ENCODE assay signal across 1 cellular context in the genomic region with DNA sequence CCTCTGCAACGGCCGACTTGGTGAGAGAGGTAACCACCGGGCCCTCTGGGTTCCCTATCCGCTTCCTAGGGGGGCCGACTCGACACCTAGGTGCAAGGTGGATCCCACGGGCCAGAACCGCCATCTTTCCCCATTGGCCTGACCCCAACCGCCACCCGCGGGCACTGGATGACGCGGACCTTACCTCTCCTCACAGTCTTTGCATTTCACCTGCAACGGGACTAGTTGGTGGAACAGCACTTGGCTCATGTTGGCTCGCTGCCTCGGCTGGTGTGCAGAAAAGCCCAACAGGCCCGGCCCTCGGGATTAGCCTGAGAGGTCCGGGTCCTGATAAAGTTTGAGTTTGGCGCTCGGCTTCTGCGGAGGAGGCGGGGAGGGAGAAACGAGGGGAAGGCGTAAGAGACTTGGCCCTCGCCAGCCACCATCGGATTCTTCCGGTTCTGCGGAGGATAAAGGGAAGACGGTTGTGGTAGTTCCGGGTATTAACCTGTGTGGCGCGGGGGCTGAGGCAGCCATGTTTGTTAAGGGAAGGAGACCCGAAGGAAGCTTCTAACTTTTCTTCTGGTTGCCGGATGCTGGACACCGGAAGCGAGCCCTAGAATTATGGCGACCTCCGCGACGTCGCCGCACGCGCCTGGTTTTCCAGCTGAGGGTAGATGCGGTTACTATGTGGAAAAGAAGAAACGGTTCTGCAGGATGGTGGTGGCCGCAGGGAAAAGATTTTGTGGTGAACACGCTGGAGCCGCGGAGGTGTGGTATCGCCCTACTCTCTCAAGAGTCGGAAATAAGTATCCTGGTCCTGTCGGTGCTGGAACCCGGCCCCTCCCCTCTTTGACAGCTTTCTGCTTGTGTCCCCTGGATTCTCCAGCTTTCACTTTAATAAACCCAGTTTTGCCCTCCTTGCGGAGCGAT.
TF ChIP-seq lines count a peak whose summit lies in the region.

A gene with protein sequence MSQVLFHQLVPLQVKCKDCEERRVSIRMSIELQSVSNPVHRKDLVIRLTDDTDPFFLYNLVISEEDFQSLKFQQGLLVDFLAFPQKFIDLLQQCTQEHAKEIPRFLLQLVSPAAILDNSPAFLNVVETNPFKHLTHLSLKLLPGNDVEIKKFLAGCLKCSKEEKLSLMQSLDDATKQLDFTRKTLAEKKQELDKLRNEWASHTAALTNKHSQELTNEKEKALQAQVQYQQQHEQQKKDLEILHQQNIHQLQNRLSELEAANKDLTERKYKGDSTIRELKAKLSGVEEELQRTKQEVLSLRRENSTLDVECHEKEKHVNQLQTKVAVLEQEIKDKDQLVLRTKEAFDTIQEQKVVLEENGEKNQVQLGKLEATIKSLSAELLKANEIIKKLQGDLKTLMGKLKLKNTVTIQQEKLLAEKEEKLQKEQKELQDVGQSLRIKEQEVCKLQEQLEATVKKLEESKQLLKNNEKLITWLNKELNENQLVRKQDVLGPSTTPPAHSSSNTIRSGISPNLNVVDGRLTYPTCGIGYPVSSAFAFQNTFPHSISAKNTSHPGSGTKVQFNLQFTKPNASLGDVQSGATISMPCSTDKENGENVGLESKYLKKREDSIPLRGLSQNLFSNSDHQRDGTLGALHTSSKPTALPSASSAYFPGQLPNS (minus strand): TSS at position 365 of the 912 bp plus-strand sequence. CDS start 116 bp downstream, at position 249.
A gene with protein sequence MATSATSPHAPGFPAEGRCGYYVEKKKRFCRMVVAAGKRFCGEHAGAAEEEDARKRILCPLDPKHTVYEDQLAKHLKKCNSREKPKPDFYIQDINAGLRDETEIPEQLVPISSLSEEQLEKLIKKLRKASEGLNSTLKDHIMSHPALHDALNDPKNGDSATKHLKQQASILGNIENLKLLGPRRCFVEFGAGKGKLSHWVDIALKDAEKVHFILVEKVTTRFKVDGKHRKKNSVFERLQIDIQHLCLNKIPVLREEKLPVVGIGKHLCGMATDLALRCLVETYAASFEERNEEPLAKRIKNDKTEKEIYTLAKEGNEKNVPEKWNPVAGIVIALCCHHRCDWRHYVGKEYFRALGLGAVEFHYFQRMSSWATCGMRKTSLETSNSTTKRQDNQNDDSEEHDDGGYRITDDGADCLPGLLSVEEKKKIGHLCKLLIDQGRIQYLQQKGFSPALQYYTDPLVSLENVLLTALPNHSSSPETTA (plus strand): TSS at position 598 of the 912 bp plus-strand sequence. CDS start 6 bp downstream, at position 604.

TF ChIP-seq in HepG2, 621 proteins besides CTCF, POLR2A, EP300 and RAD21 (continues in another document):
- TF ChIP-seq ZBTB25 (CRISPR knock-in tag; IDR thresholded peaks at IDR 0.05): peak; percentile 90
- peak; percentile 64; the same call in 1 of the 2 replicates for TF ChIP-seq ZNF790 (CRISPR knock-in tag; IDR thresholded peaks at IDR 0.05; ENCODE audit: borderline replicate concordance)
- no peak for TF ChIP-seq SYNCRIP (IDR thresholded peaks at IDR 0.05; ENCODE audit: insufficient read depth, low read depth, low read length)
- TF ChIP-seq ELF3 (CRISPR knock-in tag; IDR thresholded peaks at IDR 0.05): peak; percentile 94
- TF ChIP-seq STAT5B (CRISPR knock-in tag; IDR thresholded peaks at IDR 0.05): no peak
- no peak for TF ChIP-seq USF2 (IDR thresholded peaks at IDR 0.05; ENCODE audit: low read depth, low read length)
- TF ChIP-seq USF2 (CRISPR knock-in tag; IDR thresholded peaks at IDR 0.05; ENCODE audit: borderline replicate concordance): peak; percentile 37; the same call in 1 of the 2 replicates
- peak; percentile 80; the same call in 1 of the 2 replicates for TF ChIP-seq WIZ (CRISPR knock-in tag; IDR thresholded peaks at IDR 0.05)
- TF ChIP-seq ZNF205 (CRISPR knock-in tag; IDR thresholded peaks at IDR 0.05): peak; percentile 62
- peak; percentile 96 for TF ChIP-seq ZNF878 (CRISPR knock-in tag; IDR thresholded peaks at IDR 0.05)
- TF ChIP-seq ZNF766 (CRISPR knock-in tag; IDR thresholded peaks at IDR 0.05; ENCODE audit: borderline replicate concordance): 0 out of 2 replicates have a peak, but pooled peaks have one; percentile 60
- TF ChIP-seq HNF4A (CRISPR knock-in tag; IDR thresholded peaks at IDR 0.05): no peak
- TF ChIP-seq, protein P1, sequence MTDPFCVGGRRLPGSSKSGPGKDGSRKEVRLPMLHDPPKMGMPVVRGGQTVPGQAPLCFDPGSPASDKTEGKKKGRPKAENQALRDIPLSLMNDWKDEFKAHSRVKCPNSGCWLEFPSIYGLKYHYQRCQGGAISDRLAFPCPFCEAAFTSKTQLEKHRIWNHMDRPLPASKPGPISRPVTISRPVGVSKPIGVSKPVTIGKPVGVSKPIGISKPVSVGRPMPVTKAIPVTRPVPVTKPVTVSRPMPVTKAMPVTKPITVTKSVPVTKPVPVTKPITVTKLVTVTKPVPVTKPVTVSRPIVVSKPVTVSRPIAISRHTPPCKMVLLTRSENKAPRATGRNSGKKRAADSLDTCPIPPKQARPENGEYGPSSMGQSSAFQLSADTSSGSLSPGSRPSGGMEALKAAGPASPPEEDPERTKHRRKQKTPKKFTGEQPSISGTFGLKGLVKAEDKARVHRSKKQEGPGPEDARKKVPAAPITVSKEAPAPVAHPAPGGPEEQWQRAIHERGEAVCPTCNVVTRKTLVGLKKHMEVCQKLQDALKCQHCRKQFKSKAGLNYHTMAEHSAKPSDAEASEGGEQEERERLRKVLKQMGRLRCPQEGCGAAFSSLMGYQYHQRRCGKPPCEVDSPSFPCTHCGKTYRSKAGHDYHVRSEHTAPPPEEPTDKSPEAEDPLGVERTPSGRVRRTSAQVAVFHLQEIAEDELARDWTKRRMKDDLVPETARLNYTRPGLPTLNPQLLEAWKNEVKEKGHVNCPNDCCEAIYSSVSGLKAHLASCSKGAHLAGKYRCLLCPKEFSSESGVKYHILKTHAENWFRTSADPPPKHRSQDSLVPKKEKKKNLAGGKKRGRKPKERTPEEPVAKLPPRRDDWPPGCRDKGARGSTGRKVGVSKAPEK (CRISPR knock-in tag; IDR thresholded peaks at IDR 0.05; ENCODE audit: borderline replicate concordance): no peak
- no peak for TF ChIP-seq LCORL (IDR thresholded peaks at IDR 0.05)
- no peak; the same call in none of the 2 replicates for TF ChIP-seq LCORL (CRISPR knock-in tag; IDR thresholded peaks at IDR 0.05)
- peak; percentile 62 for TF ChIP-seq CREB1 (IDR thresholded peaks at IDR 0.05)
- TF ChIP-seq CREB1 (CRISPR knock-in tag; IDR thresholded peaks at IDR 0.05): peak; percentile 90
- peak; percentile 35 for TF ChIP-seq FOSL2 (CRISPR knock-in tag; IDR thresholded peaks at IDR 0.05)
- TF ChIP-seq MEIS2 (CRISPR knock-in tag; IDR thresholded peaks at IDR 0.05): peak; percentile 41
- TF ChIP-seq MBNL3 (CRISPR knock-in tag; conservative IDR thresholded peaks at IDR 0.05): no peak
- TF ChIP-seq RBFOX2 (IDR thresholded peaks at IDR 0.05; ENCODE audit: low read depth, low read length): peak; percentile 72
- TF ChIP-seq SP2 (CRISPR knock-in tag; IDR thresholded peaks at IDR 0.05): peak; percentile 55; the same call in 1 of the 2 replicates
- peak; percentile 53; the same call in 1 of the 2 replicates for TF ChIP-seq HIVEP1 (CRISPR knock-in tag; IDR thresholded peaks at IDR 0.05)
- peak; percentile 37; the same call in 1 of the 2 replicates for TF ChIP-seq ZNF264 (CRISPR knock-in tag; IDR thresholded peaks at IDR 0.05)
- TF ChIP-seq ZSCAN12 (CRISPR knock-in tag; IDR thresholded peaks at IDR 0.05): no peak
- TF ChIP-seq, protein P2, sequence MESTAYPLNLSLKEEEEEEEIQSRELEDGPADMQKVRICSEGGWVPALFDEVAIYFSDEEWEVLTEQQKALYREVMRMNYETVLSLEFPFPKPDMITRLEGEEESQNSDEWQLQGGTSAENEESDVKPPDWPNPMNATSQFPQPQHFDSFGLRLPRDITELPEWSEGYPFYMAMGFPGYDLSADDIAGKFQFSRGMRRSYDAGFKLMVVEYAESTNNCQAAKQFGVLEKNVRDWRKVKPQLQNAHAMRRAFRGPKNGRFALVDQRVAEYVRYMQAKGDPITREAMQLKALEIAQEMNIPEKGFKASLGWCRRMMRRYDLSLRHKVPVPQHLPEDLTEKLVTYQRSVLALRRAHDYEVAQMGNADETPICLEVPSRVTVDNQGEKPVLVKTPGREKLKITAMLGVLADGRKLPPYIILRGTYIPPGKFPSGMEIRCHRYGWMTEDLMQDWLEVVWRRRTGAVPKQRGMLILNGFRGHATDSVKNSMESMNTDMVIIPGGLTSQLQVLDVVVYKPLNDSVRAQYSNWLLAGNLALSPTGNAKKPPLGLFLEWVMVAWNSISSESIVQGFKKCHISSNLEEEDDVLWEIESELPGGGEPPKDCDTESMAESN (CRISPR knock-in tag; conservative IDR thresholded peaks at IDR 0.05): no peak; the same call in none of the 2 replicates
- no peak for TF ChIP-seq GLI4 (CRISPR knock-in tag; IDR thresholded peaks at IDR 0.05; ENCODE audit: borderline replicate concordance)
- no peak for TF ChIP-seq EZH2 (conservative IDR thresholded peaks at IDR 0.05; ENCODE audit: low read depth, low read length)
- no peak for TF ChIP-seq SNAPC2 (CRISPR knock-in tag; IDR thresholded peaks at IDR 0.05)
- TF ChIP-seq ZFP36L2 (CRISPR knock-in tag; IDR thresholded peaks at IDR 0.05): no peak
- no peak for TF ChIP-seq FOXO4 (CRISPR knock-in tag; conservative IDR thresholded peaks at IDR 0.05)
- TF ChIP-seq ZNF644 (CRISPR knock-in tag; IDR thresholded peaks at IDR 0.05; ENCODE audit: low read depth): no peak
- TF ChIP-seq ZBED4 (CRISPR knock-in tag; IDR thresholded peaks at IDR 0.05; ENCODE audit: borderline replicate concordance): no peak
- no peak for TF ChIP-seq ZNF296 (CRISPR knock-in tag; conservative IDR thresholded peaks at IDR 0.05)
- TF ChIP-seq TEF (CRISPR knock-in tag; IDR thresholded peaks at IDR 0.05): no peak
- TF ChIP-seq CHD2 (IDR thresholded peaks at IDR 0.05; ENCODE audit: low read depth, low read length): peak; percentile 35; the same call in 1 of the 2 replicates
- TF ChIP-seq ZNF431 (CRISPR knock-in tag; IDR thresholded peaks at IDR 0.05; ENCODE audit: borderline replicate concordance, low read depth): no peak
- 0 out of 2 replicates have a peak, but pooled peaks have one; percentile 56 for TF ChIP-seq ZNF879 (CRISPR knock-in tag; IDR thresholded peaks at IDR 0.05)
- TF ChIP-seq SRSF4 (IDR thresholded peaks at IDR 0.05; ENCODE audit: low read depth, low read length, poor library complexity, severe bottlenecking): no peak
- peak; percentile 87 for TF ChIP-seq POLR2G (IDR thresholded peaks at IDR 0.05; ENCODE audit: low read depth, low read length)
